In the genomic region with DNA sequence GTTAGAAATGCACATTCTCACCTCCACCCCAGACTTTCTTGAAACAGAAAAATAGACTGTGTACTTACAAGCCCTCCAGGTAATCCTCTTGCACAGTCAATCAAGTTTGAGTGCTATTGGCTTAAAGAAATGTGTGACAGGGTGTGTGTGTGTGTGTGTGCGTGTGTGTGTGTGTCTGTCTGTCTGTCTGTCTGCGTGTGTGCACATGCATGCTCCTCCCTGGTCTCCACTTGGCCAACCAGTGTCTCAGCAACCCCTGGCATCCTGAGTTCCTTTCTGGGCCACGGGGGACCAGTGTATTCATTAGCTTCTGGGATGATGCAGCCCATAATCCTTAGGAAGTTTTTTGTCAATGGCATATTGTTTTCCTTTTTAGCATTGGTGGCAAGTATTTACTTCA, we compare ENCODE assay signal across 22 cellular contexts. TPM values are rescaled to one million over a fixed set of nuclear protein-coding genes. Genes with fewer than 3 reads are reported as not detected.
DNase-seq lines count a peak whose midpoint lies in the region; ATAC-seq, FAIRE-seq and TF ChIP-seq lines count a peak whose summit lies in the region.
"Had no signal": no experiment of that assay in that cellular context is flagged by ENCODE, and none has a peak within 500 bp of the region (broad histone marks: within the 10 kb centered on the region; RNA-seq: fewer than 3 reads in every experiment).

No MANE protein-coding gene starts in this region.

- H3K79me2 ChIP-seq in KMS-11 (ENCODE audit: insufficient read depth, low read depth) (no peaks in the 10 kb centered on the region), endothelial cell of umbilical vein (ENCODE audit: control insufficient read depth, insufficient read depth, low read length) (peaks cover 73% of the 10 kb centered on the region)
- H3K79me2 ChIP-seq: parathyroid adenoma had no signal

- H3K9ac ChIP-seq in BLaER1 (no peak overlapping the region), KMS-11 (no peak overlapping the region), endothelial cell of umbilical vein (replicated peaks; ENCODE audit: extremely low read depth, insufficient read depth, low read length) (no peak overlapping the region)
- H3K9ac ChIP-seq: parathyroid adenoma had no signal

- H3K27me3 Mint-ChIP-seq in nephron (ENCODE audit: low read depth) = no peaks in the 10 kb centered on the region

- peak overlapping the region; percentile 11 to 87 (median 79) for H3K27ac Mint-ChIP-seq in nephron
- H3K27ac Mint-ChIP-seq: activated CD4-positive, alpha-beta T cell treated with anti-CD3 and anti-CD28 coated beads, Interleukin-2, amount 10 ng/mL, durations not matched to agents 7 days and 5 days; activated T-helper 2 cell treated with anti-CD3 and anti-CD28 coated beads, Interferon-gamma antibody, Interleukin-2, Interleukin-4, amounts not matched to agents 10 μg/mL and 5 μg/mL and 100 μg/mL, durations not matched to agents 14 hours and 24 hours and 36 hours had no signal

- no peak for TF ChIP-seq CTCF in KMS-11 (conservative IDR thresholded peaks at IDR 0.05; ENCODE audit: low read depth, low read length)
- no peak for TF ChIP-seq CTCF in endothelial cell of umbilical vein (IDR thresholded peaks at IDR 0.05; ENCODE audit: extremely low read depth in 1 of 2, insufficient read depth in 1 of 2, low read depth in 1 of 2, low read length in 2 of 2)
- no peak for TF ChIP-seq CTCF in nephron (IDR thresholded peaks at IDR 0.05; ENCODE audit: unreplicated experiment in 3 of 3)
- no peak for TF ChIP-seq CTCF in ovary (IDR thresholded peaks at IDR 0.05)

- H3K27ac ChIP-seq in BLaER1 (peak overlapping the region; percentile 63; the same call in 1 of the 2 replicates), KMS-11 (no peak overlapping the region; the same call in 1 of the 2 replicates), endothelial cell of umbilical vein (ENCODE audit: insufficient read depth, low read depth, low read length) (peak overlapping the region; percentile 85), ovary (no peak overlapping the region)
- H3K27ac ChIP-seq: parathyroid adenoma, PC-9, SJSA1, skin epidermis had no signal

- FAIRE-seq in endothelial cell of umbilical vein (lab: Jason Lieb, UNC) = no peak
- FAIRE-seq: GM12892 had no signal

- H2AFZ ChIP-seq in KMS-11 (ENCODE audit: low read depth) = no peak overlapping the region
- no peak overlapping the region for H2AFZ ChIP-seq in endothelial cell of umbilical vein (ENCODE audit: low read depth, low read length)
- H2AFZ ChIP-seq: parathyroid adenoma, PC-9 had no signal

- DNase-seq in endothelial cell of umbilical vein (ENCODE audit: low read depth, low spot score) = no peak
- no peak for DNase-seq in ovary
- DNase-seq in epidermal melanocyte (ENCODE audit: insufficient read length, low spot score) = no peak
- DNase-seq: activated CD4-positive, alpha-beta T cell treated with anti-CD3 and anti-CD28 coated beads, Interleukin-2, amount 10 ng/mL, durations not matched to agents 7 days and 5 days; H9; NCI-H187 treated with DMSO at 0.1 percent for 48 hours; NCI-H2227 treated with DMSO at 0.1 percent for 48 hours; stimulated activated CD4-positive, alpha-beta T cell treated with anti-CD3 and anti-CD28 coated beads, Interleukin-2, amount 100 ng/mL, for 24 hours; stimulated activated naive CD8-positive, alpha-beta T cell treated with anti-CD3 and anti-CD28 coated beads, Interleukin-15, Interleukin-2, amounts not matched to agents 100 U/mL and 50 U/mL, for 24 hours; upper lobe of left lung had no signal

- H3K36me3 Mint-ChIP-seq in nephron (ENCODE audit: low read depth) = no peaks in the 10 kb centered on the region

- H3K9me1 ChIP-seq in endothelial cell of umbilical vein (replicated peaks; ENCODE audit: control insufficient read depth, extremely low read depth, insufficient read depth, low read length) = no peaks in the 10 kb centered on the region

- H3K9me3 ChIP-seq in BLaER1 = no peaks in the 10 kb centered on the region
- no peaks in the 10 kb centered on the region for H3K9me3 ChIP-seq in endothelial cell of umbilical vein (replicated peaks; ENCODE audit: control insufficient read depth, insufficient read depth, low read length)
- H3K9me3 ChIP-seq in ovary = no peaks in the 10 kb centered on the region
- H3K9me3 ChIP-seq: SJSA1, upper lobe of left lung had no signal

- WGBS in ovary, 3 donors = 65 to 82% (median 77%) methylated on average over 3 of the region's 3 CpGs

- H3K4me2 ChIP-seq in BLaER1 (peak overlapping the region; percentile 68), KMS-11 (peak overlapping the region; percentile 81; the same call in 1 of the 2 replicates), endothelial cell of umbilical vein (ENCODE audit: insufficient read depth, low read length) (no peak overlapping the region)
- H3K4me2 ChIP-seq: PC-9 had no signal

- BruUV-seq in endothelial cell of umbilical vein (replicated peaks; lab: Mats Ljungman, UMichigan) = no TSS peak

- dilution Hi-C loops in endothelial cell of umbilical vein (cut with MboI; ENCODE audit: extremely low pct_ligation_motif_present, low sequenced_read_pairs) = no loop called here

- no peaks in the 10 kb centered on the region for H3K36me3 ChIP-seq in BLaER1
- no peaks in the 10 kb centered on the region for H3K36me3 ChIP-seq in KMS-11 (ENCODE audit: insufficient read depth)
- H3K36me3 ChIP-seq in endothelial cell of umbilical vein (ENCODE audit: control insufficient read depth in 2 of 2, extremely low read depth in 1 of 2, insufficient read depth in 2 of 2, low read length in 2 of 2) = no peaks in the 10 kb centered on the region
- H3K36me3 ChIP-seq in ovary = no peaks in the 10 kb centered on the region
- H3K36me3 ChIP-seq: SJSA1, upper lobe of left lung had no signal

- H4K20me1 ChIP-seq in BLaER1 (no peaks in the 10 kb centered on the region), KMS-11 (ENCODE audit: insufficient read depth) (no peaks in the 10 kb centered on the region), endothelial cell of umbilical vein (replicated peaks; ENCODE audit: control insufficient read depth, extremely low read depth, insufficient read depth, low read length) (no peaks in the 10 kb centered on the region)

- H3K27me3 ChIP-seq in BLaER1 = no peaks in the 10 kb centered on the region
- H3K27me3 ChIP-seq in KMS-11 (ENCODE audit: insufficient read depth, low read depth) = no peaks in the 10 kb centered on the region
- no peaks in the 10 kb centered on the region for H3K27me3 ChIP-seq in endothelial cell of umbilical vein (ENCODE audit: control insufficient read depth in 2 of 2, insufficient read depth in 2 of 2, low read length in 2 of 2)
- H3K27me3 ChIP-seq in ovary = no peaks in the 10 kb centered on the region
- H3K27me3 ChIP-seq: SJSA1, upper lobe of left lung had no signal

- H3K9me3 Mint-ChIP-seq in nephron = no peaks in the 10 kb centered on the region
- H3K9me3 Mint-ChIP-seq: activated CD4-positive, alpha-beta T cell treated with anti-CD3 and anti-CD28 coated beads, Interleukin-2, amount 10 ng/mL, durations not matched to agents 7 days and 5 days; activated T-helper 2 cell treated with anti-CD3 and anti-CD28 coated beads, Interferon-gamma antibody, Interleukin-2, Interleukin-4, amounts not matched to agents 10 μg/mL and 5 μg/mL and 100 μg/mL, durations not matched to agents 14 hours and 24 hours and 36 hours; H9 had no signal

- H3K4me1 Mint-ChIP-seq in nephron = peaks cover 71% of the 10 kb centered on the region

- TF ChIP-seq POLR2A in endothelial cell of umbilical vein (IDR thresholded peaks at IDR 0.05; ENCODE audit: low read depth, low read length) (no peak), ovary (IDR thresholded peaks at IDR 0.05) (no peak)

- H3K4me3 Mint-ChIP-seq in nephron = no peak overlapping the region
- H3K4me3 Mint-ChIP-seq: activated CD4-positive, alpha-beta T cell treated with anti-CD3 and anti-CD28 coated beads, Interleukin-2, amount 10 ng/mL, durations not matched to agents 7 days and 5 days; H9 had no signal

- TF ChIP-seq EP300 in ovary (IDR thresholded peaks at IDR 0.05) = no peak

- H3K4me1 ChIP-seq in BLaER1 (peaks cover 37% of the 10 kb centered on the region), KMS-11 (ENCODE audit: low read depth, poor library complexity, severe bottlenecking) (peaks cover 64% of the 10 kb centered on the region), endothelial cell of umbilical vein (ENCODE audit: control insufficient read depth, extremely low read depth, insufficient read depth, low read length) (peaks cover 68% of the 10 kb centered on the region), ovary (ENCODE audit: insufficient read depth) (peaks cover 1% of the 10 kb centered on the region)
- H3K4me1 ChIP-seq: parathyroid adenoma had no signal

- intact Hi-C loops in endothelial cell of umbilical vein (cut with micrococcal nuclease) = loop anchor here (10.0 kb wide), 1 partner anchor 545 kb away; no protein-coding TSS in a partner anchor
- intact Hi-C loops in ovary (cut with DNase I) = no loop called here

- H3K4me3 ChIP-seq in BLaER1 (no peak overlapping the region), KMS-11 (IDR thresholded peaks at IDR 0.05; ENCODE audit: insufficient read depth, low read depth, low read length) (no peak overlapping the region), endothelial cell of umbilical vein (replicated peaks in 1 of 3; ENCODE audit: insufficient read depth in 1 of 3, low read depth in 1 of 3, low read length in 3 of 3) (no peak overlapping the region), ovary (no peak overlapping the region)
- H3K4me3 ChIP-seq: PC-9, SJSA1, skin epidermis, upper lobe of left lung had no signal

- POLR2A ChIA-PET in endothelial cell of umbilical vein (lab: Charles Lee) = interaction anchor here (0.6 to 1.3 kb wide), 3 partner anchors 9 to 23 kb away, joined by 3 read pairs; no protein-coding TSS in a partner anchor

- no peak for ATAC-seq in GM21360 (IDR thresholded peaks at IDR 0.05; ENCODE audit: unreplicated experiment)
- ATAC-seq in HG03095 (IDR thresholded peaks at IDR 0.05; ENCODE audit: unreplicated experiment) = no peak
- ATAC-seq: stimulated activated naive CD8-positive, alpha-beta T cell treated with anti-CD3 and anti-CD28 coated beads, Interleukin-15, Interleukin-2, amounts not matched to agents 100 U/mL and 50 U/mL, for 24 hours had no signal

- CTCF ChIA-PET in endothelial cell of umbilical vein (lab: Charles Lee) = interaction anchor here (1.0 to 9.7 kb wide), 3 partner anchors 16 to 31 kb away, joined by 3 to 74 read pairs (median 5); no protein-coding TSS in a partner anchor

TF ChIP-seq in endothelial cell of umbilical vein, 7 proteins besides CTCF, POLR2A, EP300 and RAD21 (continues in another document):
- no peak for TF ChIP-seq GATA2 (IDR thresholded peaks at IDR 0.05; ENCODE audit: insufficient read depth, insufficient read length, low read depth, low read length)

RNA-seq across cellular contexts. Expression of a gene that starts 20.2 kb away (rescaled TPM):
- total RNA-seq in endothelial cell of umbilical vein = 23.1 and 34.5 TPM in 2 replicates
- 9.4 and 16.9 TPM in 2 replicates for polyA plus RNA-seq in endothelial cell of umbilical vein
- polyA plus RNA-seq in endothelial cell of umbilical vein (2011; cell fraction: cytosol; rRNA removed) = 17.9 and 20.5 TPM in 2 replicates
- polyA plus RNA-seq in endothelial cell of umbilical vein (2011; cell fraction: nucleus; rRNA removed) = 44.2 and 53.9 TPM in 2 replicates
- 15.5 and 20.4 TPM in 2 replicates for polyA plus RNA-seq in endothelial cell of umbilical vein (2012)
- polyA minus RNA-seq in endothelial cell of umbilical vein = 19.9 and 28.8 TPM in 2 replicates
- not detected for polyA minus RNA-seq in endothelial cell of umbilical vein (2011; cell fraction: cytosol; rRNA and poly(A)+ RNA removed)
- 48.3 and 71.4 TPM in 2 replicates for polyA minus RNA-seq in endothelial cell of umbilical vein (2011; cell fraction: nucleus; rRNA and poly(A)+ RNA removed)
- 1 to 10 TPM in 4 of 7 donors, under 1 TPM in 3; 0.28 to 6.5 (median 1.1) TPM for total RNA-seq in ovary
- polyA plus RNA-seq in ovary = 1 to 10 TPM; 1.1 to 3.0 TPM
- total RNA-seq: HT-29 had no signal

Comparison
In these comparisons a context has a peak if more than half of its experiments do, and no peak if none do; other contexts are left out.
1. H3K27ac ChIP-seq: peak in BLaER1 (single experiment) and endothelial cell of umbilical vein (single experiment); none in KMS-11 (single experiment) and ovary (0 of 2).